2 cellular contexts compared by ENCODE assay signal in genomic region chr16:54431041-54431996, GRCh38.
TF ChIP-seq lines count a peak whose summit lies in the region.

No MANE protein-coding gene starts in this region.

TF ChIP-seq in SK-N-SH treated with all-trans-retinoic acid at 6 μM for 48 hours, 23 proteins besides CTCF, POLR2A, EP300 and RAD21 (continued from another document):
- TF ChIP-seq, protein P1, sequence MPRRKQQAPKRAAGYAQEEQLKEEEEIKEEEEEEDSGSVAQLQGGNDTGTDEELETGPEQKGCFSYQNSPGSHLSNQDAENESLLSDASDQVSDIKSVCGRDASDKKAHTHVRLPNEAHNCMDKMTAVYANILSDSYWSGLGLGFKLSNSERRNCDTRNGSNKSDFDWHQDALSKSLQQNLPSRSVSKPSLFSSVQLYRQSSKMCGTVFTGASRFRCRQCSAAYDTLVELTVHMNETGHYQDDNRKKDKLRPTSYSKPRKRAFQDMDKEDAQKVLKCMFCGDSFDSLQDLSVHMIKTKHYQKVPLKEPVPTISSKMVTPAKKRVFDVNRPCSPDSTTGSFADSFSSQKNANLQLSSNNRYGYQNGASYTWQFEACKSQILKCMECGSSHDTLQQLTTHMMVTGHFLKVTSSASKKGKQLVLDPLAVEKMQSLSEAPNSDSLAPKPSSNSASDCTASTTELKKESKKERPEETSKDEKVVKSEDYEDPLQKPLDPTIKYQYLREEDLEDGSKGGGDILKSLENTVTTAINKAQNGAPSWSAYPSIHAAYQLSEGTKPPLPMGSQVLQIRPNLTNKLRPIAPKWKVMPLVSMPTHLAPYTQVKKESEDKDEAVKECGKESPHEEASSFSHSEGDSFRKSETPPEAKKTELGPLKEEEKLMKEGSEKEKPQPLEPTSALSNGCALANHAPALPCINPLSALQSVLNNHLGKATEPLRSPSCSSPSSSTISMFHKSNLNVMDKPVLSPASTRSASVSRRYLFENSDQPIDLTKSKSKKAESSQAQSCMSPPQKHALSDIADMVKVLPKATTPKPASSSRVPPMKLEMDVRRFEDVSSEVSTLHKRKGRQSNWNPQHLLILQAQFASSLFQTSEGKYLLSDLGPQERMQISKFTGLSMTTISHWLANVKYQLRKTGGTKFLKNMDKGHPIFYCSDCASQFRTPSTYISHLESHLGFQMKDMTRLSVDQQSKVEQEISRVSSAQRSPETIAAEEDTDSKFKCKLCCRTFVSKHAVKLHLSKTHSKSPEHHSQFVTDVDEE (CRISPR knock-in tag; IDR thresholded peaks at IDR 0.05) = no peak
- TF ChIP-seq POU6F1 (CRISPR knock-in tag; IDR thresholded peaks at IDR 0.05; ENCODE audit: borderline replicate concordance, low read depth) (no peak), SNAI2 (CRISPR knock-in tag; IDR thresholded peaks at IDR 0.05) (no peak), TOX (CRISPR knock-in tag; IDR thresholded peaks at IDR 0.05; ENCODE audit: borderline replicate concordance) (no peak)
- TF ChIP-seq, protein P2, sequence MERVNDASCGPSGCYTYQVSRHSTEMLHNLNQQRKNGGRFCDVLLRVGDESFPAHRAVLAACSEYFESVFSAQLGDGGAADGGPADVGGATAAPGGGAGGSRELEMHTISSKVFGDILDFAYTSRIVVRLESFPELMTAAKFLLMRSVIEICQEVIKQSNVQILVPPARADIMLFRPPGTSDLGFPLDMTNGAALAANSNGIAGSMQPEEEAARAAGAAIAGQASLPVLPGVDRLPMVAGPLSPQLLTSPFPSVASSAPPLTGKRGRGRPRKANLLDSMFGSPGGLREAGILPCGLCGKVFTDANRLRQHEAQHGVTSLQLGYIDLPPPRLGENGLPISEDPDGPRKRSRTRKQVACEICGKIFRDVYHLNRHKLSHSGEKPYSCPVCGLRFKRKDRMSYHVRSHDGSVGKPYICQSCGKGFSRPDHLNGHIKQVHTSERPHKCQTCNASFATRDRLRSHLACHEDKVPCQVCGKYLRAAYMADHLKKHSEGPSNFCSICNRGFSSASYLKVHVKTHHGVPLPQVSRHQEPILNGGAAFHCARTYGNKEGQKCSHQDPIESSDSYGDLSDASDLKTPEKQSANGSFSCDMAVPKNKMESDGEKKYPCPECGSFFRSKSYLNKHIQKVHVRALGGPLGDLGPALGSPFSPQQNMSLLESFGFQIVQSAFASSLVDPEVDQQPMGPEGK (CRISPR knock-in tag; IDR thresholded peaks at IDR 0.05; ENCODE audit: borderline replicate concordance) = no peak

TF ChIP-seq in WTC11, 78 proteins besides CTCF, POLR2A, EP300 and RAD21 (continued from another document):
- TF ChIP-seq TP53 (CRISPR knock-in tag; IDR thresholded peaks at IDR 0.05) (no peak), PRDM15 (CRISPR knock-in tag; IDR thresholded peaks at IDR 0.05) (no peak), ETV6 (CRISPR knock-in tag; IDR thresholded peaks at IDR 0.05) (no peak), HMGA2 (CRISPR knock-in tag; IDR thresholded peaks at IDR 0.05) (no peak)
